ENCODE assay signal across 8 cellular contexts in genomic region chr1:114715952-114716303, GRCh38. TPM values are rescaled to one million over a fixed set of nuclear protein-coding genes. Genes with fewer than 3 reads are reported as not detected.
DNase-seq lines count a peak whose midpoint lies in the region; ATAC-seq and TF ChIP-seq lines count a peak whose summit lies in the region.

No MANE protein-coding gene starts in this region.

- H2AFZ ChIP-seq in GM23338 = peak overlapping the region; percentile 28; the same call in 1 of the 2 replicates

- peak; percentile 10; the same call in 2 of the 3 replicates for ATAC-seq in GM23338
- no peak for ATAC-seq in HG02938 (IDR thresholded peaks at IDR 0.05; ENCODE audit: unreplicated experiment)

- no peaks in the 10 kb centered on the region for H3K9me3 ChIP-seq in iPS DF 6.9 (ENCODE audit: control insufficient read depth, insufficient read depth, low read length)
- no peaks in the 10 kb centered on the region for H3K9me3 ChIP-seq in stomach

- no peaks in the 10 kb centered on the region for H3K27me3 ChIP-seq in GM23338 (ENCODE audit: insufficient read depth)
- H3K27me3 ChIP-seq in iPS DF 6.9 (ENCODE audit: control insufficient read depth, insufficient read depth, low read length) = no peaks in the 10 kb centered on the region
- no peaks in the 10 kb centered on the region for H3K27me3 ChIP-seq in stomach

- H3K4me3 ChIP-seq in GM23338 = peak overlapping the region; percentile 91
- H3K4me3 ChIP-seq in WI38 (ENCODE audit: low read depth, low read length) = peak overlapping the region; percentile 99
- peak overlapping the region; percentile 97; the same call in 1 of the 2 replicates for H3K4me3 ChIP-seq in iPS DF 6.9 (ENCODE audit: low read length)
- H3K4me3 ChIP-seq in stomach = peak overlapping the region; percentile 60 to 94 (median 87)

- H3K36me3 Mint-ChIP-seq in GM23338 (ENCODE audit: low read depth) = peaks cover 75% of the 10 kb centered on the region

- TF ChIP-seq POLR2A in stomach (IDR thresholded peaks at IDR 0.05) = no peak

- H3K4me2 ChIP-seq in GM23338 = peak overlapping the region; percentile 87

- intact Hi-C loops in stomach (cut with DNase I; ENCODE audit: low total_unique reads) = no loop called here

- H3K9me3 Mint-ChIP-seq in GM23338 = no peaks in the 10 kb centered on the region

- H3K4me1 Mint-ChIP-seq in GM23338 = peaks cover 5% of the 10 kb centered on the region

- H3F3A ChIP-seq in GM23338 (replicated peaks; ENCODE audit: low read depth) = peaks cover 11% of the 10 kb centered on the region; the same call in 1 of the 2 replicates

- no peaks in the 10 kb centered on the region for H3K9me2 ChIP-seq in GM23338 (ENCODE audit: insufficient read depth)

- H3K79me2 ChIP-seq in GM23338 (replicated peaks; ENCODE audit: insufficient read depth) = peaks cover 35% of the 10 kb centered on the region

- H3K27me3 Mint-ChIP-seq in GM23338 (ENCODE audit: insufficient read depth, low read depth, poor library complexity) = peaks cover 12% of the 10 kb centered on the region

- TF ChIP-seq CTCF in 22Rv1 (IDR thresholded peaks at IDR 0.05) (no peak), GM23338 (conservative IDR thresholded peaks at IDR 0.05; ENCODE audit: low read depth in 2 of 2) (no peak), WI38 (IDR thresholded peaks at IDR 0.05; ENCODE audit: low read depth, low read length) (no peak), stomach (IDR thresholded peaks at IDR 0.05) (no peak)

- no peaks in the 10 kb centered on the region; the same call in 1 of the 2 replicates for H4K20me1 ChIP-seq in GM23338 (replicated peaks; ENCODE audit: insufficient read depth)

- H3K4me1 ChIP-seq in GM23338 (ENCODE audit: insufficient read depth) (peaks cover 11% of the 10 kb centered on the region), iPS DF 6.9 (ENCODE audit: control insufficient read depth, insufficient read depth, low read length) (no peaks in the 10 kb centered on the region), stomach (peaks cover 8 to 33% (median 26%) of the 10 kb centered on the region in 4 donors)

- no peak for DNase-seq in GM23338 (ENCODE audit: low spot score)
- no peak for DNase-seq in iPS DF 6.9 (ENCODE audit: low read depth, low spot score)
- DNase-seq in stomach = no peak
- no peak for DNase-seq in caudate nucleus (lab: John Stamatoyannopoulos, UW)
- no peak for DNase-seq in islet precursor cell

- H3K27ac ChIP-seq in 22Rv1 = peak overlapping the region; percentile 69
- peak overlapping the region; percentile 94 for H3K27ac ChIP-seq in GM23338 (ENCODE audit: low read depth)
- no peak overlapping the region for H3K27ac ChIP-seq in iPS DF 6.9 (ENCODE audit: low read length)
- H3K27ac ChIP-seq in stomach = peak overlapping the region in 4 of 5 donors; percentile 89 to 97 (median 94)
- H3K27ac ChIP-seq in caudate nucleus (ENCODE audit: low read depth, low read length) = no peak overlapping the region

- no peak for TF ChIP-seq EP300 in stomach (IDR thresholded peaks at IDR 0.05)

- H3K36me3 ChIP-seq in GM23338 (ENCODE audit: insufficient read depth) (peaks cover 65% of the 10 kb centered on the region), iPS DF 6.9 (ENCODE audit: control insufficient read depth, insufficient read depth, low read length) (peaks cover 16% of the 10 kb centered on the region; the same call in 1 of the 2 replicates), stomach (peaks cover 41 to 74% (median 68%) of the 10 kb centered on the region in 4 donors)

- no CpG with 5 or more reads among the region's 4 CpGs for WGBS in iPS DF 6.9 (ENCODE audit: insufficient coverage, insufficient read length)
- WGBS in stomach, 5 donors = 25 to 35% (median 34%) methylated on average over 4 of the region's 4 CpGs

- H3K4me3 Mint-ChIP-seq in GM23338 = peak overlapping the region; percentile 100

- H3K27ac Mint-ChIP-seq in GM23338 = peak overlapping the region; percentile 100

TF ChIP-seq in GM23338, 12 proteins besides CTCF, POLR2A, EP300 and RAD21 (continues in another document):
- TF ChIP-seq POLR2AphosphoS5 (IDR thresholded peaks at IDR 0.05; ENCODE audit: low read depth) (no peak), ZNF114 (CRISPR knock-in tag; IDR thresholded peaks at IDR 0.05) (no peak), NANOG (IDR thresholded peaks at IDR 0.05; ENCODE audit: borderline replicate concordance) (no peak)
- TF ChIP-seq, protein P1, sequence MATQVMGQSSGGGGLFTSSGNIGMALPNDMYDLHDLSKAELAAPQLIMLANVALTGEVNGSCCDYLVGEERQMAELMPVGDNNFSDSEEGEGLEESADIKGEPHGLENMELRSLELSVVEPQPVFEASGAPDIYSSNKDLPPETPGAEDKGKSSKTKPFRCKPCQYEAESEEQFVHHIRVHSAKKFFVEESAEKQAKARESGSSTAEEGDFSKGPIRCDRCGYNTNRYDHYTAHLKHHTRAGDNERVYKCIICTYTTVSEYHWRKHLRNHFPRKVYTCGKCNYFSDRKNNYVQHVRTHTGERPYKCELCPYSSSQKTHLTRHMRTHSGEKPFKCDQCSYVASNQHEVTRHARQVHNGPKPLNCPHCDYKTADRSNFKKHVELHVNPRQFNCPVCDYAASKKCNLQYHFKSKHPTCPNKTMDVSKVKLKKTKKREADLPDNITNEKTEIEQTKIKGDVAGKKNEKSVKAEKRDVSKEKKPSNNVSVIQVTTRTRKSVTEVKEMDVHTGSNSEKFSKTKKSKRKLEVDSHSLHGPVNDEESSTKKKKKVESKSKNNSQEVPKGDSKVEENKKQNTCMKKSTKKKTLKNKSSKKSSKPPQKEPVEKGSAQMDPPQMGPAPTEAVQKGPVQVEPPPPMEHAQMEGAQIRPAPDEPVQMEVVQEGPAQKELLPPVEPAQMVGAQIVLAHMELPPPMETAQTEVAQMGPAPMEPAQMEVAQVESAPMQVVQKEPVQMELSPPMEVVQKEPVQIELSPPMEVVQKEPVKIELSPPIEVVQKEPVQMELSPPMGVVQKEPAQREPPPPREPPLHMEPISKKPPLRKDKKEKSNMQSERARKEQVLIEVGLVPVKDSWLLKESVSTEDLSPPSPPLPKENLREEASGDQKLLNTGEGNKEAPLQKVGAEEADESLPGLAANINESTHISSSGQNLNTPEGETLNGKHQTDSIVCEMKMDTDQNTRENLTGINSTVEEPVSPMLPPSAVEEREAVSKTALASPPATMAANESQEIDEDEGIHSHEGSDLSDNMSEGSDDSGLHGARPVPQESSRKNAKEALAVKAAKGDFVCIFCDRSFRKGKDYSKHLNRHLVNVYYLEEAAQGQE (IDR thresholded peaks at IDR 0.05; ENCODE audit: unreplicated experiment) = no peak

RNA-seq across cellular contexts. Expression of gene NRAS, which starts 0.6 kb away (rescaled TPM):
- total RNA-seq in GM23338 (2014; rRNA removed; shearing (Covaris generic)) = 83.2 and 84.7 TPM in 2 replicates
- polyA plus RNA-seq in GM23338 (2016; fragmentation: Nextera tagmentation; extraction: Ambion mirVana) = 18.4 and 22.3 TPM in 2 replicates
- 10 to 100 TPM; 14.7 to 62.1 (median 29.0) TPM for total RNA-seq in stomach
- 10 to 100 TPM in 2 of 3 donors, 1 to 10 TPM in 1; 9.2 to 23.5 (median 18.9) TPM for polyA plus RNA-seq in stomach

RNA-seq across cellular contexts. Expression of gene AMPD1, which starts 20.6 kb away (rescaled TPM):
- total RNA-seq in GM23338 (2014; rRNA removed; shearing (Covaris generic)) = not detected in 2 replicates
- 0.27 TPM in 1 of 2 replicates, not detected in the other for polyA plus RNA-seq in GM23338 (2016; fragmentation: Nextera tagmentation; extraction: Ambion mirVana)
- not detected for total RNA-seq in stomach
- polyA plus RNA-seq in stomach = under 1 TPM in 1 of 3 donors, not detected in 2; 0.62 TPM

RNA-seq across cellular contexts. Expression of gene CSDE1, which starts 41.9 kb away (rescaled TPM):
- total RNA-seq in GM23338 (2014; rRNA removed; shearing (Covaris generic)) = 1,054 and 1,579 TPM in 2 replicates
- polyA plus RNA-seq in GM23338 (2016; fragmentation: Nextera tagmentation; extraction: Ambion mirVana) (210 and 214 TPM in 2 replicates), stomach (100 to 1,000 TPM; 129 to 238 (median 176) TPM)
- 100 to 1,000 TPM; 366 to 679 (median 527) TPM for total RNA-seq in stomach

RNA-seq across cellular contexts. Expression of gene DENND2C, which starts 46.1 kb away (rescaled TPM):
- 2.9 and 4.1 TPM in 2 replicates for total RNA-seq in GM23338 (2014; rRNA removed; shearing (Covaris generic))
- polyA plus RNA-seq in GM23338 (2016; fragmentation: Nextera tagmentation; extraction: Ambion mirVana) (4.9 and 7.0 TPM in 2 replicates), stomach (1 to 10 TPM in 2 of 3 donors, under 1 TPM in 1; 0.93 to 7.3 (median 1.2) TPM)
- total RNA-seq in stomach = 1 to 10 TPM in 4 of 5 donors, under 1 TPM in 1; 0.89 to 5.3 (median 3.6) TPM

Comparison
In these comparisons a context has a peak if more than half of its experiments do, and no peak if none do; other contexts are left out.
1. H3K27ac ChIP-seq: peak in 22Rv1 (single experiment), GM23338 (single experiment) and stomach (4 of 5); none in iPS DF 6.9 (single experiment) and caudate nucleus (single experiment).
2. Peak in every context shown above with its lines, with median percentiles within 50 percentile points of each other: H3K4me3 ChIP-seq.